Comparison of ENCODE assay signal across 1 cellular context in the genomic region with DNA sequence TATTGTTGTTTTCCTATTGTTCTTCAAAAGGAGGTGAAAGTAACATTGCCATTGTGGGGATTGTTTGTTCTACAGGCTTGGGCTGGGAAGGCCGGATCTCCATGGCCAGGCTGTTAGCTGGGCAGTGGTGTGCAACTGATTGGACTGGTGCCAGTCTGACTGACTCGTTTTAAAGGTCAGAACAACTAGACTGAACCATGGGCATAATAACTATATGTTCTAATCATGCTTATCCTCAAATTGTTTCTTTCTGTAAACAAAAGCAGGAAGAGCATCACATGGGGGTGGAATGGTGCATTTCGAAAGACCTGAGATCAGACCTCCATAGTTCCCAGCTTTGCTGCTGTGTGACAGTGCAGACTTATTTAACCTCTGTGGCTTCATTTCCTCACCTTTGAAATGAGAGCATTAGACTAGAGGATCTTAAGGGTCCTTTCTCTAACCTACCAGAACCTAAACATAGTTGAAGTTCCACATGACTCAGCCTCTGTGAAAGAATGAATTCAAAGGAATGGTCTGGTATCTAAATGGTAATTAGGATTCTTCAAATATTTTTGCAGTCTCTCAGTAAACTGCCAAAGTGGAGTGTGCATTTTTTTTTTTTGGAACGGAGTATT.
TF ChIP-seq lines count a peak whose summit lies in the region.

No MANE protein-coding gene starts in this region.

TF ChIP-seq in HepG2, 621 proteins besides CTCF, POLR2A, EP300 and RAD21 (continued from another document):
- TF ChIP-seq IKZF5 (CRISPR knock-in tag; IDR thresholded peaks at IDR 0.05), result peak; percentile 51; the same call in 1 of the 2 replicates
- TF ChIP-seq HNRNPUL1 (IDR thresholded peaks at IDR 0.05; ENCODE audit: low read depth, low read length), result no peak
- TF ChIP-seq SNRNP70 (IDR thresholded peaks at IDR 0.05; ENCODE audit: low read depth, low read length), result no peak
- TF ChIP-seq ZNF589 (CRISPR knock-in tag; conservative IDR thresholded peaks at IDR 0.05), result no peak
- TF ChIP-seq ZNF788 (CRISPR knock-in tag; IDR thresholded peaks at IDR 0.05; ENCODE audit: borderline replicate concordance), result no peak
- TF ChIP-seq ZNF7 (CRISPR knock-in tag; IDR thresholded peaks at IDR 0.05), result no peak
- TF ChIP-seq ATRX (CRISPR knock-in tag; IDR thresholded peaks at IDR 0.05; ENCODE audit: borderline replicate concordance), result no peak
- TF ChIP-seq ZNF691 (CRISPR knock-in tag; IDR thresholded peaks at IDR 0.05; ENCODE audit: borderline replicate concordance, low read depth), result no peak
- TF ChIP-seq, protein P1, sequence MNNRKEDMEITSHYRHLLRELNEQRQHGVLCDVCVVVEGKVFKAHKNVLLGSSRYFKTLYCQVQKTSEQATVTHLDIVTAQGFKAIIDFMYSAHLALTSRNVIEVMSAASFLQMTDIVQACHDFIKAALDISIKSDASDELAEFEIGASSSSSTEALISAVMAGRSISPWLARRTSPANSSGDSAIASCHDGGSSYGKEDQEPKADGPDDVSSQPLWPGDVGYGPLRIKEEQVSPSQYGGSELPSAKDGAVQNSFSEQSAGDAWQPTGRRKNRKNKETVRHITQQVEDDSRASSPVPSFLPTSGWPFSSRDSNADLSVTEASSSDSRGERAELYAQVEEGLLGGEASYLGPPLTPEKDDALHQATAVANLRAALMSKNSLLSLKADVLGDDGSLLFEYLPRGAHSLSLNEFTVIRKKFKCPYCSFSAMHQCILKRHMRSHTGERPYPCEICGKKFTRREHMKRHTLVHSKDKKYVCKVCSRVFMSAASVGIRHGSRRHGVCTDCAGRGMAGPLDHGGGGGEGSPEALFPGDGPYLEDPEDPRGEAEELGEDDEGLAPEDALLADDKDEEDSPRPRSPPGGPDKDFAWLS (CRISPR knock-in tag; IDR thresholded peaks at IDR 0.05; ENCODE audit: borderline replicate concordance), result no peak
- no peak for TF ChIP-seq SOX6 (IDR thresholded peaks at IDR 0.05)
- TF ChIP-seq SOX6 (CRISPR knock-in tag; IDR thresholded peaks at IDR 0.05), result peak; percentile 14; the same call in 1 of the 2 replicates
- TF ChIP-seq KAT7 (CRISPR knock-in tag; IDR thresholded peaks at IDR 0.05; ENCODE audit: borderline replicate concordance), result no peak
- no peak for TF ChIP-seq DMTF1 (CRISPR knock-in tag; IDR thresholded peaks at IDR 0.05)
- TF ChIP-seq NFRKB (IDR thresholded peaks at IDR 0.05), result no peak
- TF ChIP-seq, protein P2, sequence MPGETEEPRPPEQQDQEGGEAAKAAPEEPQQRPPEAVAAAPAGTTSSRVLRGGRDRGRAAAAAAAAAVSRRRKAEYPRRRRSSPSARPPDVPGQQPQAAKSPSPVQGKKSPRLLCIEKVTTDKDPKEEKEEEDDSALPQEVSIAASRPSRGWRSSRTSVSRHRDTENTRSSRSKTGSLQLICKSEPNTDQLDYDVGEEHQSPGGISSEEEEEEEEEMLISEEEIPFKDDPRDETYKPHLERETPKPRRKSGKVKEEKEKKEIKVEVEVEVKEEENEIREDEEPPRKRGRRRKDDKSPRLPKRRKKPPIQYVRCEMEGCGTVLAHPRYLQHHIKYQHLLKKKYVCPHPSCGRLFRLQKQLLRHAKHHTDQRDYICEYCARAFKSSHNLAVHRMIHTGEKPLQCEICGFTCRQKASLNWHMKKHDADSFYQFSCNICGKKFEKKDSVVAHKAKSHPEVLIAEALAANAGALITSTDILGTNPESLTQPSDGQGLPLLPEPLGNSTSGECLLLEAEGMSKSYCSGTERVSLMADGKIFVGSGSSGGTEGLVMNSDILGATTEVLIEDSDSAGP (CRISPR knock-in tag; IDR thresholded peaks at IDR 0.05; ENCODE audit: borderline replicate concordance), result no peak
- TF ChIP-seq ZNF883 (CRISPR knock-in tag; IDR thresholded peaks at IDR 0.05; ENCODE audit: not compliant biosample characterization), result no peak
- no peak for TF ChIP-seq ZFP37 (CRISPR knock-in tag; IDR thresholded peaks at IDR 0.05; ENCODE audit: borderline replicate concordance)
- no peak for TF ChIP-seq ZNF382 (CRISPR knock-in tag; IDR thresholded peaks at IDR 0.05; ENCODE audit: borderline replicate concordance)
TF ChIP-seq in HepG2: peak in this region for 4.
